In the genomic region with DNA sequence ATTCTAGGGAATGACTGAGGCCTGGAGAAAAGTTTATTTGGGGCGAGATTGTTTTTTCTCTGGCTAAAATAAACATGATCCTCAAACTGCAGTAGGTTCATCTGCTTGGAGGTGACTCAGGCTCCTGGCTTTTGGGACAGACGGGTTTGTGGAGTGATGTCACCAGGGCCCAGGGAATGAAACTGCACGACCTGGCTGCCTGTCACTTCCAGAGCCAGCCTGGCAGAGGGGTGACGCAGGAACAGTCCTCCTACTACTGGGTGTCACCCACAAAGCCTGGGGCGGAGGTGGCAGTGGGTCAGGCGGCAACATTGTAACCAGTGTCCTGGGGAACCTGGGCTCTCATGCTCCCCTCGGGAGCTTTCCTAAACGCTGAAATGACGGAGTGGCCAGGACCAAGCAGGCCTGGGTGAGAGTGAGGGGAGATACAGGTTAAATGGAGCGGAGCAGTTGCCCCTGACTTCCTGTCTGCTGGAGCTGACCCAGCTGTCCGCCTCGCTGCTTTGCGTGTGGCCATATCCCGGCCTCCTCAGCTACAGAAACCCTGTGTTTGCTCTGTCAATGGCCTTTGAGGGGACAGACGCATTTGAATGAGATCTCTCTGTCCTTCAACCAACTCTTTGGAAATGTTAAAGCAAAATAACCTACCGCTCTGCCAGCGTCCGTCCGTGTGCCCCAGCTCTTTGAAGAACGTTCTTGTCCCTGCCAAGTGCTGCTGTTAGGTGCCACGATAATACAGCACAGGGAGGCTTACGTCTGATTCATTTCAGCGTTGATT, we compare ENCODE assay signal across 9 cellular contexts. TPM values are rescaled to one million over a fixed set of nuclear protein-coding genes. Genes with fewer than 3 reads are reported as not detected.
DNase-seq lines count a peak whose midpoint lies in the region; ATAC-seq, FAIRE-seq and TF ChIP-seq lines count a peak whose summit lies in the region.
"Had no signal": no experiment of that assay in that cellular context is flagged by ENCODE, and none has a peak within 500 bp of the region (broad histone marks: within the 10 kb centered on the region; RNA-seq: fewer than 3 reads in every experiment).

No MANE protein-coding gene starts in this region.

- H3K4me1 ChIP-seq in HCT116 (ENCODE audit: control insufficient read depth in 1 of 2, insufficient read depth in 2 of 2, low read length in 2 of 2) (peaks cover 23 to 46% of the 10 kb centered on the region in 2 experiments), stomach (peaks cover 83 to 96% (median 90%) of the 10 kb centered on the region in 4 donors)

- H3K36me3 Mint-ChIP-seq in activated naive CD4-positive, alpha-beta T cell treated with anti-CD3 and anti-CD28 coated beads, Interleukin-2, amount 10 ng/mL, durations not matched to agents 7 days and 5 days, result no peaks in the 10 kb centered on the region

- H3K4me3 ChIP-seq in HCT116 (replicated peaks in 1 of 2; ENCODE audit: low read depth in 1 of 2, low read length in 2 of 2), result no peak overlapping the region
- H3K4me3 ChIP-seq in astrocyte of the spinal cord (ENCODE audit: low read depth, low read length), result no peak overlapping the region
- H3K4me3 ChIP-seq in iPS-18c (ENCODE audit: insufficient read depth, low read depth, low read length), result 0 out of 2 replicates have a peak overlapping the region, but pooled peaks have one; percentile 11
- peak overlapping the region in 1 of 4 donors; percentile 10 for H3K4me3 ChIP-seq in stomach
- H3K4me3 ChIP-seq: tibial artery had no signal

- no peak overlapping the region for H3K4me3 Mint-ChIP-seq in activated naive CD4-positive, alpha-beta T cell treated with anti-CD3 and anti-CD28 coated beads, Interleukin-2, amount 10 ng/mL, durations not matched to agents 7 days and 5 days

- no peak for TF ChIP-seq RAD21 in HCT116 (IDR thresholded peaks at IDR 0.05; ENCODE audit: low read depth)

- TF ChIP-seq EP300 in stomach (IDR thresholded peaks at IDR 0.05), result no peak

- CTCF ChIA-PET in HCT116 (lab: Charles Lee), result interaction anchor here (0.8 kb wide), 1 partner anchor 15 kb away, joined by 3 read pairs; no protein-coding TSS in a partner anchor
- CTCF ChIA-PET in activated naive CD4-positive, alpha-beta T cell treated with anti-CD3 and anti-CD28 coated beads, Interleukin-2, amount 10 ng/mL, durations not matched to agents 7 days and 5 days (lab: Charles Lee), result interaction anchor here (3.0 kb wide), 1 partner anchor 48 kb away, joined by 8 read pairs; no protein-coding TSS in a partner anchor

- H3K9ac ChIP-seq in HCT116 (ENCODE audit: low read length), result peak overlapping the region; percentile 24; the same call in 1 of the 2 replicates

- no peak for TF ChIP-seq POLR2A in HCT116 (IDR thresholded peaks at IDR 0.05; ENCODE audit: borderline replicate concordance, extremely low read depth, insufficient read depth, insufficient read length)
- no peak for TF ChIP-seq POLR2A in stomach (IDR thresholded peaks at IDR 0.05)

- RAD21 ChIA-PET in HCT116 (lab: Charles Lee; ENCODE audit: low non-redundant PET in 1 of 2, low total read pairs in 2 of 2, uncharacterized antibody in 2 of 2, unreplicated experiment in 2 of 2), result no interaction called here

- peaks cover 0 to 5% of the 10 kb centered on the region in 2 experiments; a peak in 1 of 4 replicates for H3K36me3 ChIP-seq in HCT116 (ENCODE audit: control insufficient read depth in 1 of 2, insufficient read depth in 2 of 2, low read length in 2 of 2)
- H3K36me3 ChIP-seq in stomach, result peaks cover 0 to 12% (median 0%) of the 10 kb centered on the region in 4 donors
- H3K36me3 ChIP-seq: tibial artery had no signal

- no peaks in the 10 kb centered on the region; the same call in 1 of the 2 replicates for H4K20me1 ChIP-seq in HCT116 (ENCODE audit: insufficient read depth)

- H3K9me3 ChIP-seq in HCT116 (ENCODE audit: control insufficient read depth in 1 of 2, insufficient read depth in 1 of 2, low read depth in 1 of 2, low read length in 2 of 2), result no peaks in the 10 kb centered on the region
- no peaks in the 10 kb centered on the region for H3K9me3 ChIP-seq in iPS-18c (ENCODE audit: control insufficient read depth, insufficient read depth, low read length)
- no peaks in the 10 kb centered on the region for H3K9me3 ChIP-seq in stomach
- H3K9me3 ChIP-seq: tibial artery had no signal

- H3K79me2 ChIP-seq in HCT116 (ENCODE audit: insufficient read depth, low read length), result peaks cover 91% of the 10 kb centered on the region

- H3K9me2 ChIP-seq in HCT116 (ENCODE audit: insufficient read depth), result no peaks in the 10 kb centered on the region

- ATAC-seq in HCT116 (peak; percentile 78), HG02623 (IDR thresholded peaks at IDR 0.05; ENCODE audit: unreplicated experiment) (no peak), GM18907 (IDR thresholded peaks at IDR 0.05; ENCODE audit: unreplicated experiment) (no peak)

- H3K27me3 ChIP-seq in HCT116 (ENCODE audit: insufficient read depth, low read length), result no peaks in the 10 kb centered on the region
- H3K27me3 ChIP-seq in stomach, result no peaks in the 10 kb centered on the region
- H3K27me3 ChIP-seq: tibial artery had no signal

- FAIRE-seq in D721Med (lab: Jason Lieb, UNC), result no peak

- in situ Hi-C loops in astrocyte of the spinal cord (cut with HindIII; ENCODE audit: low sequenced_read_pairs), result no loop called here

- H3K27ac Mint-ChIP-seq in activated naive CD4-positive, alpha-beta T cell treated with anti-CD3 and anti-CD28 coated beads, Interleukin-2, amount 10 ng/mL, durations not matched to agents 7 days and 5 days, result no peak overlapping the region

- POLR2A ChIA-PET in HCT116 (lab: Charles Lee), result no interaction called here

- intact Hi-C loops in HCT116 (cut with micrococcal nuclease) (no loop called here), stomach (cut with DNase I; ENCODE audit: low total_unique reads) (no loop called here)

- H3K9me3 Mint-ChIP-seq in activated naive CD4-positive, alpha-beta T cell treated with anti-CD3 and anti-CD28 coated beads, Interleukin-2, amount 10 ng/mL, durations not matched to agents 7 days and 5 days, result no peaks in the 10 kb centered on the region

- peak overlapping the region; percentile 57 for H3K4me2 ChIP-seq in HCT116 (ENCODE audit: low read length)

- H3K27ac ChIP-seq in HCT116 (ENCODE audit: low read depth, low read length) (peak overlapping the region; percentile 31), stomach (peak overlapping the region; percentile 65 to 97 (median 90))

- BruUV-seq in HCT116 (replicated peaks; lab: Mats Ljungman, UMichigan), result no TSS peak

- no peaks in the 10 kb centered on the region for H3K27me3 Mint-ChIP-seq in activated naive CD4-positive, alpha-beta T cell treated with anti-CD3 and anti-CD28 coated beads, Interleukin-2, amount 10 ng/mL, durations not matched to agents 7 days and 5 days

- DNase-seq in HCT116 (ENCODE audit: low read depth, low spot score) (peak; percentile 22), astrocyte of the spinal cord (ENCODE audit: low read depth, low spot score) (peak; percentile 56), stomach (peak; percentile 71), D721Med (ENCODE audit: insufficient read length, low spot score) (no peak)
- no peak for DNase-seq in activated naive CD4-positive, alpha-beta T cell treated with anti-CD3 and anti-CD28 coated beads, Interleukin-2, amount 10 ng/mL, durations not matched to agents 7 days and 5 days

- H3K4me1 Mint-ChIP-seq in activated naive CD4-positive, alpha-beta T cell treated with anti-CD3 and anti-CD28 coated beads, Interleukin-2, amount 10 ng/mL, durations not matched to agents 7 days and 5 days, result peaks cover 17% of the 10 kb centered on the region

- no peak for TF ChIP-seq CTCF in HCT116 (IDR thresholded peaks at IDR 0.05 in 2 of 3, conservative IDR thresholded peaks at IDR 0.05 in 1 of 3; ENCODE audit: borderline replicate concordance in 1 of 3, insufficient read depth in 1 of 3, low read depth in 2 of 3, low read length in 2 of 3)
- no peak for TF ChIP-seq CTCF in astrocyte of the spinal cord (IDR thresholded peaks at IDR 0.05; ENCODE audit: low read depth, low read length)
- TF ChIP-seq CTCF in stomach (IDR thresholded peaks at IDR 0.05), result no peak
- no peak for TF ChIP-seq CTCF in D721Med (IDR thresholded peaks at IDR 0.05; ENCODE audit: insufficient read depth, missing control alignments)

- WGBS in stomach, 5 donors, result 24 to 52% (median 41%) methylated on average over 22 to 23 of the region's 23 CpGs

- H2AFZ ChIP-seq in HCT116 (ENCODE audit: low read depth, low read length, poor library complexity, severe bottlenecking), result no peak overlapping the region

TF ChIP-seq in HCT116, 20 proteins besides CTCF, POLR2A, EP300 and RAD21 (continues in another document):
- no peak for TF ChIP-seq ELF1 (IDR thresholded peaks at IDR 0.05; ENCODE audit: borderline replicate concordance, low read depth)
- TF ChIP-seq YY1 (IDR thresholded peaks at IDR 0.05; ENCODE audit: extremely low read depth, insufficient replicate concordance, low read depth, low read length), result no peak
- TF ChIP-seq, protein P1, sequence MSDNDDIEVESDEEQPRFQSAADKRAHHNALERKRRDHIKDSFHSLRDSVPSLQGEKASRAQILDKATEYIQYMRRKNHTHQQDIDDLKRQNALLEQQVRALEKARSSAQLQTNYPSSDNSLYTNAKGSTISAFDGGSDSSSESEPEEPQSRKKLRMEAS (IDR thresholded peaks at IDR 0.05), result no peak
- TF ChIP-seq SP1 (IDR thresholded peaks at IDR 0.05; ENCODE audit: low read depth), result no peak; the same call in 1 of the 2 replicates
- no peak for TF ChIP-seq TCF7L2 (IDR thresholded peaks at IDR 0.05; ENCODE audit: borderline replicate concordance, extremely low read depth, insufficient read depth, insufficient read length)
- no peak for TF ChIP-seq EGR1 (IDR thresholded peaks at IDR 0.05; ENCODE audit: low read depth)
- peak; percentile 60 for TF ChIP-seq JUND (IDR thresholded peaks at IDR 0.05)
- no peak for TF ChIP-seq CBX3 (IDR thresholded peaks at IDR 0.05; ENCODE audit: low read depth)

RNA-seq across cellular contexts. Expression of a gene that starts 6.5 kb away (rescaled TPM):
- total RNA-seq in HCT116 (2021; ENCODE audit: unreplicated experiment), result 57.8 TPM
- 36.7 and 38.8 TPM in 2 replicates for polyA plus RNA-seq in HCT116 (2012)
- 100 to 1,000 TPM in 4 of 5 donors, 10 to 100 TPM in 1; 67.6 to 395 (median 160) TPM for total RNA-seq in stomach
- 10 to 100 TPM; 52.1 to 69.6 (median 68.8) TPM for polyA plus RNA-seq in stomach

RNA-seq across cellular contexts. Expression of a gene that starts 54.2 kb away (rescaled TPM):
- 55.0 TPM for total RNA-seq in HCT116 (2021; ENCODE audit: unreplicated experiment)
- polyA plus RNA-seq in HCT116 (2012), result 48.3 and 53.6 TPM in 2 replicates
- total RNA-seq in stomach, result 100 to 1,000 TPM in 1 of 5 donors, 10 to 100 TPM in 4; 13.4 to 105 (median 68.5) TPM
- 10 to 100 TPM; 31.3 to 44.0 (median 37.1) TPM for polyA plus RNA-seq in stomach

Comparison
In these comparisons a context has a peak if more than half of its experiments do, and no peak if none do; other contexts are left out.
1. DNase-seq: peak in HCT116 (single experiment), astrocyte of the spinal cord (single experiment) and stomach (single experiment); none in activated naive CD4-positive, alpha-beta T cell treated with anti-CD3 and anti-CD28 coated beads, Interleukin-2, amount 10 ng/mL, durations not matched to agents 7 days and 5 days (single experiment) and D721Med (single experiment).